ENCODE assay signal across 1 cellular context in the genomic region with DNA sequence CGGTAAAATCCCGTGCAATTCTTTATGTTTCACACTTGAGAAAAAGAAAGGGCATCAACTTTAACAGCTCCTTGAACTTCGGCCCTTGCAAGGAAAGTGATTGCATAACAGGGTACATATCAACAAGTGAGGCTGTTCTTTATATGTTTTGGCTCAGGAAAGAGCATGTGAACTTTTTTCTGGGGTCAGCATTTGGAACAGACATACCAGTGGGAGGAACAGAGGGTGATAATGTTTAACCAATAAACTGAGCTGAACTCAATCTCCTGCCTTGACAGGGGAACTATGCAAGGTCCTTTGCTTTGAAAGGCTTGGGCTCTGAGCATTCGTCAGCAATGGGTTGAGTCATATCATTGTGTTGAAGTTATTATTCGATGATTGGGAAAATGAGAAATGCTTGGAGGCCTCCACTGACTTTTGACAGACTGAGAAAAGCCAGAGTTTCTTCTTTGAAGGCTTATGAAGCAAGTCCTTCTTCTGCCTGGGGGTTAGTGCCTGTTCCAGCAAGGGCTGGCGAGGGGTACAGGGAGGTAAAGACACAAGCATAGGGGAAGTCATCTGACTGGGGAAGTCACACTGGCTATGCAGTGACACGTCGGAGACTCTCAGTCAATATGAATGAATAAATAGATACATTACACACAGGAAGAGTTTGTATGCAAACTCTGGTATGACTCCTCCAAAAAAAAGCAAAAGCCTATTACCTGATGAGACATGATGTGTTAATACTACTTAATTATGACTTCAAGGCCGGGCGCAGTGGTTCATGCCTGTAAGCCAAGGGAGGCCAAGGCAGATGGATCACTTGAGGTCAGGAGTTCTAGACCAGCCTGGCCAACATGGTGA.
TF ChIP-seq lines count a peak whose summit lies in the region.

No MANE protein-coding gene starts in this region.

TF ChIP-seq in HepG2, 621 proteins besides CTCF, POLR2A, EP300 and RAD21 (continued from another document and continues in another):
- TF ChIP-seq, protein P1, sequence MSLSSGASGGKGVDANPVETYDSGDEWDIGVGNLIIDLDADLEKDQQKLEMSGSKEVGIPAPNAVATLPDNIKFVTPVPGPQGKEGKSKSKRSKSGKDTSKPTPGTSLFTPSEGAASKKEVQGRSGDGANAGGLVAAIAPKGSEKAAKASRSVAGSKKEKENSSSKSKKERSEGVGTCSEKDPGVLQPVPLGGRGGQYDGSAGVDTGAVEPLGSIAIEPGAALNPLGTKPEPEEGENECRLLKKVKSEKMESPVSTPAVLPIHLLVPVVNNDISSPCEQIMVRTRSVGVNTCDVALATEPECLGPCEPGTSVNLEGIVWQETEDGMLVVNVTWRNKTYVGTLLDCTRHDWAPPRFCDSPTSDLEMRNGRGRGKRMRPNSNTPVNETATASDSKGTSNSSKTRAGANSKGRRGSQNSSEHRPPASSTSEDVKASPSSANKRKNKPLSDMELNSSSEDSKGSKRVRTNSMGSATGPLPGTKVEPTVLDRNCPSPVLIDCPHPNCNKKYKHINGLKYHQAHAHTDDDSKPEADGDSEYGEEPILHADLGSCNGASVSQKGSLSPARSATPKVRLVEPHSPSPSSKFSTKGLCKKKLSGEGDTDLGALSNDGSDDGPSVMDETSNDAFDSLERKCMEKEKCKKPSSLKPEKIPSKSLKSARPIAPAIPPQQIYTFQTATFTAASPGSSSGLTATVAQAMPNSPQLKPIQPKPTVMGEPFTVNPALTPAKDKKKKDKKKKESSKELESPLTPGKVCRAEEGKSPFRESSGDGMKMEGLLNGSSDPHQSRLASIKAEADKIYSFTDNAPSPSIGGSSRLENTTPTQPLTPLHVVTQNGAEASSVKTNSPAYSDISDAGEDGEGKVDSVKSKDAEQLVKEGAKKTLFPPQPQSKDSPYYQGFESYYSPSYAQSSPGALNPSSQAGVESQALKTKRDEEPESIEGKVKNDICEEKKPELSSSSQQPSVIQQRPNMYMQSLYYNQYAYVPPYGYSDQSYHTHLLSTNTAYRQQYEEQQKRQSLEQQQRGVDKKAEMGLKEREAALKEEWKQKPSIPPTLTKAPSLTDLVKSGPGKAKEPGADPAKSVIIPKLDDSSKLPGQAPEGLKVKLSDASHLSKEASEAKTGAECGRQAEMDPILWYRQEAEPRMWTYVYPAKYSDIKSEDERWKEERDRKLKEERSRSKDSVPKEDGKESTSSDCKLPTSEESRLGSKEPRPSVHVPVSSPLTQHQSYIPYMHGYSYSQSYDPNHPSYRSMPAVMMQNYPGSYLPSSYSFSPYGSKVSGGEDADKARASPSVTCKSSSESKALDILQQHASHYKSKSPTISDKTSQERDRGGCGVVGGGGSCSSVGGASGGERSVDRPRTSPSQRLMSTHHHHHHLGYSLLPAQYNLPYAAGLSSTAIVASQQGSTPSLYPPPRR (CRISPR knock-in tag; IDR thresholded peaks at IDR 0.05; ENCODE audit: borderline replicate concordance) = no peak
- TF ChIP-seq SIX1 (CRISPR knock-in tag; IDR thresholded peaks at IDR 0.05; ENCODE audit: borderline replicate concordance) (peak; percentile 81; the same call in 1 of the 2 replicates), ISL2 (CRISPR knock-in tag; IDR thresholded peaks at IDR 0.05) (peak; percentile 88), BRCA1 (CRISPR knock-in tag; IDR thresholded peaks at IDR 0.05) (0 out of 2 replicates have a peak, but pooled peaks have one; percentile 53), PATZ1 (CRISPR knock-in tag; IDR thresholded peaks at IDR 0.05) (peak; percentile 64; the same call in 1 of the 2 replicates), GZF1 (CRISPR knock-in tag; IDR thresholded peaks at IDR 0.05) (no peak), KMT2A (CRISPR knock-in tag; IDR thresholded peaks at IDR 0.05) (no peak), ZNF468 (CRISPR knock-in tag; IDR thresholded peaks at IDR 0.05) (no peak), ZSCAN29 (CRISPR knock-in tag; conservative IDR thresholded peaks at IDR 0.05) (no peak), ZNF354B (CRISPR knock-in tag; IDR thresholded peaks at IDR 0.05) (no peak), HDAC6 (IDR thresholded peaks at IDR 0.05; ENCODE audit: low read depth, low read length) (no peak), TEAD3 (CRISPR knock-in tag; optimal IDR thresholded peaks at IDR 0.05; ENCODE audit: borderline replicate concordance) (peak; percentile 93), IRF2 (CRISPR knock-in tag; IDR thresholded peaks at IDR 0.05) (peak; percentile 82), ZBTB34 (CRISPR knock-in tag; IDR thresholded peaks at IDR 0.05) (peak; percentile 70; the same call in 1 of the 2 replicates), ZIK1 (CRISPR knock-in tag; IDR thresholded peaks at IDR 0.05; ENCODE audit: borderline replicate concordance, low read depth) (no peak), SPEN (CRISPR knock-in tag; IDR thresholded peaks at IDR 0.05; ENCODE audit: low read depth) (peak; percentile 52; the same call in 1 of the 2 replicates), FOXM1 (CRISPR knock-in tag; IDR thresholded peaks at IDR 0.05) (no peak), MED1 (CRISPR knock-in tag; IDR thresholded peaks at IDR 0.05) (peak; percentile 96), PHF20 (CRISPR knock-in tag; IDR thresholded peaks at IDR 0.05) (no peak), MXI1 (IDR thresholded peaks at IDR 0.05; ENCODE audit: borderline replicate concordance, low read depth, low read length) (no peak), ZNF124 (CRISPR knock-in tag; IDR thresholded peaks at IDR 0.05) (no peak), ZNF441 (CRISPR knock-in tag; IDR thresholded peaks at IDR 0.05; ENCODE audit: borderline replicate concordance) (0 out of 2 replicates have a peak, but pooled peaks have one; percentile 24), SRSF9 (IDR thresholded peaks at IDR 0.05; ENCODE audit: borderline replicate concordance, insufficient read depth, low read depth, low read length, poor library complexity, severe bottlenecking) (no peak), FOXJ3 (CRISPR knock-in tag; IDR thresholded peaks at IDR 0.05; ENCODE audit: borderline replicate concordance) (peak; percentile 96), ZNF510 (CRISPR knock-in tag; IDR thresholded peaks at IDR 0.05; ENCODE audit: low read depth) (no peak), MTF1 (CRISPR knock-in tag; IDR thresholded peaks at IDR 0.05) (no peak), FOXA1 (IDR thresholded peaks at IDR 0.05) (no peak), FOXA1 (CRISPR knock-in tag; IDR thresholded peaks at IDR 0.05) (peak; percentile 75), PAWR (CRISPR knock-in tag; IDR thresholded peaks at IDR 0.05; ENCODE audit: borderline replicate concordance) (no peak), GATAD1 (CRISPR knock-in tag; IDR thresholded peaks at IDR 0.05) (peak; percentile 55; the same call in 1 of the 2 replicates), ZNF550 (CRISPR knock-in tag; IDR thresholded peaks at IDR 0.05; ENCODE audit: borderline replicate concordance) (no peak), YY1 (IDR thresholded peaks at IDR 0.05; ENCODE audit: insufficient read depth, insufficient replicate concordance, low read depth, low read length) (no peak), ZNF33B (CRISPR knock-in tag; IDR thresholded peaks at IDR 0.05) (no peak), SP5 (CRISPR knock-in tag; IDR thresholded peaks at IDR 0.05; ENCODE audit: borderline replicate concordance, low read depth) (peak; percentile 90), ZNF558 (CRISPR knock-in tag; IDR thresholded peaks at IDR 0.05; ENCODE audit: borderline replicate concordance) (no peak), SNAPC2 (CRISPR knock-in tag; IDR thresholded peaks at IDR 0.05) (0 out of 2 replicates have a peak, but pooled peaks have one; percentile 42)
- TF ChIP-seq, protein P2, sequence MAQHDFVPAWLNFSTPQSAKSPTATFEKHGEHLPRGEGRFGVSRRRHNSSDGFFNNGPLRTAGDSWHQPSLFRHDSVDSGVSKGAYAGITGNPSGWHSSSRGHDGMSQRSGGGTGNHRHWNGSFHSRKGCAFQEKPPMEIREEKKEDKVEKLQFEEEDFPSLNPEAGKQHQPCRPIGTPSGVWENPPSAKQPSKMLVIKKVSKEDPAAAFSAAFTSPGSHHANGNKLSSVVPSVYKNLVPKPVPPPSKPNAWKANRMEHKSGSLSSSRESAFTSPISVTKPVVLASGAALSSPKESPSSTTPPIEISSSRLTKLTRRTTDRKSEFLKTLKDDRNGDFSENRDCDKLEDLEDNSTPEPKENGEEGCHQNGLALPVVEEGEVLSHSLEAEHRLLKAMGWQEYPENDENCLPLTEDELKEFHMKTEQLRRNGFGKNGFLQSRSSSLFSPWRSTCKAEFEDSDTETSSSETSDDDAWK (CRISPR knock-in tag; IDR thresholded peaks at IDR 0.05) = no peak
- TF ChIP-seq, protein P3, sequence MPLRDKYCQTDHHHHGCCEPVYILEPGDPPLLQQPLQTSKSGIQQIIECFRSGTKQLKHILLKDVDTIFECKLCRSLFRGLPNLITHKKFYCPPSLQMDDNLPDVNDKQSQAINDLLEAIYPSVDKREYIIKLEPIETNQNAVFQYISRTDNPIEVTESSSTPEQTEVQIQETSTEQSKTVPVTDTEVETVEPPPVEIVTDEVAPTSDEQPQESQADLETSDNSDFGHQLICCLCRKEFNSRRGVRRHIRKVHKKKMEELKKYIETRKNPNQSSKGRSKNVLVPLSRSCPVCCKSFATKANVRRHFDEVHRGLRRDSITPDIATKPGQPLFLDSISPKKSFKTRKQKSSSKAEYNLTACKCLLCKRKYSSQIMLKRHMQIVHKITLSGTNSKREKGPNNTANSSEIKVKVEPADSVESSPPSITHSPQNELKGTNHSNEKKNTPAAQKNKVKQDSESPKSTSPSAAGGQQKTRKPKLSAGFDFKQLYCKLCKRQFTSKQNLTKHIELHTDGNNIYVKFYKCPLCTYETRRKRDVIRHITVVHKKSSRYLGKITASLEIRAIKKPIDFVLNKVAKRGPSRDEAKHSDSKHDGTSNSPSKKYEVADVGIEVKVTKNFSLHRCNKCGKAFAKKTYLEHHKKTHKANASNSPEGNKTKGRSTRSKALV (CRISPR knock-in tag; IDR thresholded peaks at IDR 0.05) = peak; percentile 58; the same call in 1 of the 2 replicates
- TF ChIP-seq, protein P4, sequence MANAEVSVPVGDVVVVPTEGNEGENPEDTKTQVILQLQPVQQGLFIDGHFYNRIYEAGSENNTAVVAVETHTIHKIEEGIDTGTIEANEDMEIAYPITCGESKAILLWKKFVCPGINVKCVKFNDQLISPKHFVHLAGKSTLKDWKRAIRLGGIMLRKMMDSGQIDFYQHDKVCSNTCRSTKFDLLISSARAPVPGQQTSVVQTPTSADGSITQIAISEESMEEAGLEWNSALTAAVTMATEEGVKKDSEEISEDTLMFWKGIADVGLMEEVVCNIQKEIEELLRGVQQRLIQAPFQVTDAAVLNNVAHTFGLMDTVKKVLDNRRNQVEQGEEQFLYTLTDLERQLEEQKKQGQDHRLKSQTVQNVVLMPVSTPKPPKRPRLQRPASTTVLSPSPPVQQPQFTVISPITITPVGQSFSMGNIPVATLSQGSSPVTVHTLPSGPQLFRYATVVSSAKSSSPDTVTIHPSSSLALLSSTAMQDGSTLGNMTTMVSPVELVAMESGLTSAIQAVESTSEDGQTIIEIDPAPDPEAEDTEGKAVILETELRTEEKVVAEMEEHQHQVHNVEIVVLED (CRISPR knock-in tag; IDR thresholded peaks at IDR 0.05; ENCODE audit: borderline replicate concordance) = peak; percentile 37; the same call in 1 of the 2 replicates
- TF ChIP-seq, protein P5, sequence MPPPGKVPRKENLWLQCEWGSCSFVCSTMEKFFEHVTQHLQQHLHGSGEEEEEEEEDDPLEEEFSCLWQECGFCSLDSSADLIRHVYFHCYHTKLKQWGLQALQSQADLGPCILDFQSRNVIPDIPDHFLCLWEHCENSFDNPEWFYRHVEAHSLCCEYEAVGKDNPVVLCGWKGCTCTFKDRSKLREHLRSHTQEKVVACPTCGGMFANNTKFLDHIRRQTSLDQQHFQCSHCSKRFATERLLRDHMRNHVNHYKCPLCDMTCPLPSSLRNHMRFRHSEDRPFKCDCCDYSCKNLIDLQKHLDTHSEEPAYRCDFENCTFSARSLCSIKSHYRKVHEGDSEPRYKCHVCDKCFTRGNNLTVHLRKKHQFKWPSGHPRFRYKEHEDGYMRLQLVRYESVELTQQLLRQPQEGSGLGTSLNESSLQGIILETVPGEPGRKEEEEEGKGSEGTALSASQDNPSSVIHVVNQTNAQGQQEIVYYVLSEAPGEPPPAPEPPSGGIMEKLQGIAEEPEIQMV (CRISPR knock-in tag; IDR thresholded peaks at IDR 0.05; ENCODE audit: low read depth) = no peak
